In the genomic region with DNA sequence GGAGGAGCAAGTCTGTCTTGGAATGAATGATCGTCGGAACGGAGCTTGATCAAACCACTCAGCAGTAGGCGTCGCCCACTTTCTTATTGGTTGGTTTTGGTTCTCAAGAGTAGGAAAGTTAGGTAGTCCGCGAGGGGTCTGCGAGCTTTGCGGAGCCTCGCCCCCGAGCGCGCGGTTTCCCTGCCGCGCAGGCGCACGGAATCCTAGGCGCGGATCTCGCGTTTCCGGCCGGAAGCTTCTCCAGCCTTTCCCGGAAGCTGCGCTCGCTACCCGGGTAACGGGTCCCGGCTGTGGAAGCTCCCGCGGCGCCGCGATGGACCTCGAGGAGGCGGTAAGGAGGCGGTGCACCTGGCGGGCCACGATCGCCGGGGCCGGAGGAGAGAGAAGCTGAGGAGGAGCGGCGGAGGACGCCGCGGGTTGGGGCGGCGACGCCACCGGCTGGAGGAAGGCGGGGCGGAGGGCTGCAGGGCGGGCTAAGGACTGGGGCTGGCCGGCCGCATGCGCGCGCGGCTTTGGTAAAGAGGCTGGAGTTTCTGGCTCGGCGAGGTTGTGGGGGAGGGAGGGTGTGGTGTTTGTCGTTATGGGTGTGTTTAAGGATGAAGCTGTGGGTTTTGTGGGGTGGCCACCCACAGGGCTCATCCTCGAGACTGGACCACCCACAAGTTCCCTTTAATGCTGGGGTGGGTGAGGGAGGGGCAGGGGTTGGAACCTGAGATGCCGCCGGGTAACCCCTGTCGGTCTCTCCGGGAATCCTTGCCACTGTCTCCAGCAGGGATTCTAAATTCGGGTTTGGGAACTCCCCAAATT, we compare ENCODE assay signal across 8 cellular contexts. TPM values are rescaled to one million over a fixed set of nuclear protein-coding genes. Genes with fewer than 3 reads are reported as not detected.
DNase-seq lines count a peak whose midpoint lies in the region; TF ChIP-seq lines count a peak whose summit lies in the region.

A gene (plus strand): TSS at position 246 of the 807 bp plus-strand sequence. CDS start 68 bp downstream, at position 314.

- intact Hi-C loops in activated naive CD4-positive, alpha-beta T cell treated with anti-CD3 and anti-CD28 coated beads for 36 hours (cut with micrococcal nuclease), result loop anchor here (1.0 to 5.0 kb wide), 11 partner anchors 54 to 605 kb away; a partner anchor contains a TSS

- H3K9me3 Mint-ChIP-seq in HFFc6, result no peaks in the 10 kb centered on the region
- H3K9me3 Mint-ChIP-seq in activated naive CD4-positive, alpha-beta T cell treated with anti-CD3 and anti-CD28 coated beads for 36 hours, result no peaks in the 10 kb centered on the region

- H3K27ac ChIP-seq in temporal lobe (ENCODE audit: low read depth, low read length), result no peak within 1 kb of the TSS

- CTCF ChIA-PET in activated naive CD4-positive, alpha-beta T cell treated with anti-CD3 and anti-CD28 coated beads for 36 hours (lab: Charles Lee), result interaction anchor here (0.6 to 4.1 kb wide), 12 partner anchors 12 to 269 kb away, joined by 3 to 28 read pairs (median 3); no protein-coding TSS in a partner anchor

- H3K27me3 ChIP-seq in GM06990 (replicated peaks; ENCODE audit: control insufficient read depth, insufficient read depth, low read length), result no peaks in the 10 kb centered on the region

- peak within 1 kb of the TSS; percentile 95 for H3K4me3 Mint-ChIP-seq in HFFc6
- H3K4me3 Mint-ChIP-seq in activated naive CD4-positive, alpha-beta T cell treated with anti-CD3 and anti-CD28 coated beads for 36 hours, result peak within 1 kb of the TSS; percentile 93

- H3K4me1 Mint-ChIP-seq in HFFc6 (ENCODE audit: low read depth), result peaks cover 50% of the 10 kb centered on the region
- H3K4me1 Mint-ChIP-seq in activated naive CD4-positive, alpha-beta T cell treated with anti-CD3 and anti-CD28 coated beads for 36 hours (ENCODE audit: low read depth), result peaks cover 35% of the 10 kb centered on the region

- no peaks in the 10 kb centered on the region for H3K27me3 Mint-ChIP-seq in HFFc6 (ENCODE audit: insufficient read depth)
- H3K27me3 Mint-ChIP-seq in activated naive CD4-positive, alpha-beta T cell treated with anti-CD3 and anti-CD28 coated beads for 36 hours (ENCODE audit: low read depth), result no peaks in the 10 kb centered on the region

- TF ChIP-seq CTCF in GM06990 (IDR thresholded peaks at IDR 0.05; ENCODE audit: insufficient read depth, low read length, poor library complexity, severe bottlenecking) (peak; percentile 15), HFFc6 (IDR thresholded peaks at IDR 0.05) (peak; percentile 65)

- peaks cover 6% of the 10 kb centered on the region; the same call in 1 of the 2 replicates for H3K36me3 ChIP-seq in GM06990 (ENCODE audit: control insufficient read depth, insufficient read depth, low read length)

- peak within 1 kb of the TSS; percentile 92 for H3K27ac Mint-ChIP-seq in HFFc6
- peak within 1 kb of the TSS; percentile 88 for H3K27ac Mint-ChIP-seq in activated naive CD4-positive, alpha-beta T cell treated with anti-CD3 and anti-CD28 coated beads for 36 hours

- DNase-seq in GM06990 (ENCODE audit: extremely low read depth, insufficient read length) (peak; percentile 97), HFFc6 (peak; percentile 89), NAMALWA (ENCODE audit: low spot score) (peak; percentile 96), SK-N-DZ (ENCODE audit: low spot score) (peak; percentile 94), globus pallidus (ENCODE audit: low spot score) (peak; percentile 75), occipital lobe (lab: John Stamatoyannopoulos, UW) (peak; percentile 83)
- peak; percentile 89 for DNase-seq in activated naive CD4-positive, alpha-beta T cell treated with anti-CD3 and anti-CD28 coated beads for 36 hours

- H3K4me3 ChIP-seq in GM06990 (replicated peaks; ENCODE audit: low read depth, low read length), result peak within 1 kb of the TSS; percentile 62

- H3K36me3 Mint-ChIP-seq in HFFc6 (ENCODE audit: low read depth), result peaks cover 4% of the 10 kb centered on the region; the same call in 1 of the 2 replicates
- H3K36me3 Mint-ChIP-seq in activated naive CD4-positive, alpha-beta T cell treated with anti-CD3 and anti-CD28 coated beads for 36 hours (ENCODE audit: low read depth), result peaks cover 21% of the 10 kb centered on the region

RNA-seq across cellular contexts. Expression of the gene that starts here (rescaled TPM):
- 10 to 100 TPM; 17.3 to 24.0 (median 22.3) TPM for total RNA-seq in HFFc6 (2021; fragmentation: NEBNext Ultra II Directional; extraction: Animal tissue kit (Norgen Biotek cat#: 25700))
- polyA plus RNA-seq in SK-N-DZ (2014; cell fraction: cytosol; rRNA removed), result 20.0 and 38.3 TPM in 2 replicates
- polyA plus RNA-seq in SK-N-DZ (2014; cell fraction: nucleus; rRNA removed), result 34.7 and 53.5 TPM in 2 replicates
- total RNA-seq in activated naive CD4-positive, alpha-beta T cell treated with anti-CD3 and anti-CD28 coated beads for 36 hours, result 10 to 100 TPM; 24.8 to 25.7 TPM
- total RNA-seq in occipital lobe, result 48.0 TPM
- 22.9 TPM for total RNA-seq in temporal lobe
